19 cellular contexts compared by ENCODE assay signal in genomic region chr5:54705994-54706616, GRCh38.
DNase-seq lines count a peak whose midpoint lies in the region; ATAC-seq, FAIRE-seq and TF ChIP-seq lines count a peak whose summit lies in the region.
"Had no signal": no experiment of that assay in that cellular context is flagged by ENCODE, and none has a peak within 500 bp of the region (broad histone marks: within the 10 kb centered on the region; RNA-seq: fewer than 3 reads in every experiment).

No MANE protein-coding gene starts in this region.

- no peak for DNase-seq in CD14-positive monocyte (ENCODE audit: low spot score)
- peak; percentile 66 for DNase-seq in NOMO-1 treated with DMSO at 0.1 percent for 48 hours (lab: John Stamatoyannopoulos, UW; ENCODE audit: unreplicated experiment)
- no peak for DNase-seq in bronchial epithelial cell (ENCODE audit: low read depth)
- DNase-seq in natural killer cell = no peak
- no peak for DNase-seq in mesothelial cell of epicardium (ENCODE audit: low spot score in 2 of 2, unreplicated experiment in 2 of 2)
- DNase-seq in left ventricle myocardium inferior = no peak
- DNase-seq: CD4-positive, alpha-beta memory T cell; DMS153; GDM1; GOT3; NCI-H1417; NCI-H1930; NCI-H226; Peyer's patch had no signal

- no peaks in the 10 kb centered on the region for H3K9me3 Mint-ChIP-seq in CD14-positive monocyte
- no peaks in the 10 kb centered on the region for H3K9me3 Mint-ChIP-seq in natural killer cell
- no peaks in the 10 kb centered on the region for H3K9me3 Mint-ChIP-seq in mesothelial cell of epicardium
- H3K9me3 Mint-ChIP-seq: CD4-positive, alpha-beta memory T cell had no signal

- H3K4me3 ChIP-seq in bronchial epithelial cell (ENCODE audit: low read depth, low read length) = no peak overlapping the region
- H3K4me3 ChIP-seq in left ventricle myocardium inferior = no peak overlapping the region
- H3K4me3 ChIP-seq: K562, Peyer's patch had no signal

- peak; percentile 46 to 78 (median 78) for ATAC-seq in natural killer cell
- no peak for ATAC-seq in GM19351 (IDR thresholded peaks at IDR 0.05; ENCODE audit: unreplicated experiment)
- no peak for ATAC-seq in GM18498 (IDR thresholded peaks at IDR 0.05; ENCODE audit: unreplicated experiment)
- ATAC-seq: HCT116, K562 had no signal

- FAIRE-seq in bronchial epithelial cell (lab: Jason Lieb, UNC) = peak; percentile 28
- FAIRE-seq: GM19239, K562 had no signal

- H3K36me3 Mint-ChIP-seq in CD14-positive monocyte = no peaks in the 10 kb centered on the region
- no peaks in the 10 kb centered on the region for H3K36me3 Mint-ChIP-seq in natural killer cell
- H3K36me3 Mint-ChIP-seq in mesothelial cell of epicardium = no peaks in the 10 kb centered on the region
- H3K36me3 Mint-ChIP-seq: CD4-positive, alpha-beta memory T cell had no signal

- H3K36me3 ChIP-seq in bronchial epithelial cell (ENCODE audit: control insufficient read depth, insufficient read depth, low read length) (no peaks in the 10 kb centered on the region), left ventricle myocardium inferior (no peaks in the 10 kb centered on the region)
- H3K36me3 ChIP-seq: Peyer's patch had no signal

- H3K27me3 ChIP-seq in bronchial epithelial cell (ENCODE audit: control insufficient read depth, insufficient read depth, low read length) (no peaks in the 10 kb centered on the region), left ventricle myocardium inferior (ENCODE audit: low read depth) (no peaks in the 10 kb centered on the region)
- H3K27me3 ChIP-seq: Peyer's patch had no signal

- no peak for TF ChIP-seq CTCF in CD14-positive monocyte (IDR thresholded peaks at IDR 0.05)
- TF ChIP-seq CTCF in bronchial epithelial cell (IDR thresholded peaks at IDR 0.05; ENCODE audit: insufficient read depth, low read length, severe bottlenecking) = no peak
- no peak for TF ChIP-seq CTCF in natural killer cell (IDR thresholded peaks at IDR 0.05)
- no peak for TF ChIP-seq CTCF in mesothelial cell of epicardium (IDR thresholded peaks at IDR 0.05; ENCODE audit: unreplicated experiment)
- TF ChIP-seq CTCF in left ventricle myocardium inferior (IDR thresholded peaks at IDR 0.05; ENCODE audit: borderline replicate concordance) = no peak

- peaks cover 45% of the 10 kb centered on the region for H3K4me1 ChIP-seq in left ventricle myocardium inferior

- peaks cover 49% of the 10 kb centered on the region for H3K4me1 Mint-ChIP-seq in CD14-positive monocyte
- H3K4me1 Mint-ChIP-seq in natural killer cell = peaks cover 20 to 28% of the 10 kb centered on the region in 2 donors
- H3K4me1 Mint-ChIP-seq in mesothelial cell of epicardium = peaks cover 4% of the 10 kb centered on the region

- H3K4me3 Mint-ChIP-seq in CD14-positive monocyte (no peak overlapping the region), natural killer cell (peak overlapping the region; percentile 5), mesothelial cell of epicardium (no peak overlapping the region)
- H3K4me3 Mint-ChIP-seq: CD4-positive, alpha-beta memory T cell had no signal

- peaks cover 3% of the 10 kb centered on the region for H3K9me3 ChIP-seq in left ventricle myocardium inferior (replicated peaks)
- H3K9me3 ChIP-seq: Peyer's patch had no signal

- H3K27me3 Mint-ChIP-seq in CD14-positive monocyte (ENCODE audit: low read depth in 3 of 3) = peaks cover 0 to 2% (median 0%) of the 10 kb centered on the region in 3 donors
- peaks cover 0 to 4% of the 10 kb centered on the region in 2 donors for H3K27me3 Mint-ChIP-seq in natural killer cell (ENCODE audit: low read depth in 2 of 2)
- H3K27me3 Mint-ChIP-seq in mesothelial cell of epicardium (ENCODE audit: low read depth) = no peaks in the 10 kb centered on the region
- H3K27me3 Mint-ChIP-seq: CD4-positive, alpha-beta memory T cell had no signal

- H3K27ac Mint-ChIP-seq in CD14-positive monocyte (peak overlapping the region in 4 of 7 donors; percentile 31 to 67 (median 58)), natural killer cell (peak overlapping the region in 1 of 2 donors; percentile 11), mesothelial cell of epicardium (no peak overlapping the region)

- intact Hi-C loops in CD14-positive monocyte (cut with micrococcal nuclease) (no loop called here), natural killer cell (cut with micrococcal nuclease) (loop anchor here (10.0 kb wide), 1 partner anchor 829 kb away; the partner anchor contains the start of gene PLPP1), left ventricle myocardium inferior (cut with micrococcal nuclease) (no loop called here)

- no peak overlapping the region for H3K27ac ChIP-seq in left ventricle myocardium inferior (replicated peaks)
- H3K27ac ChIP-seq: Peyer's patch had no signal

Comparison
In these comparisons a context has a peak if more than half of its experiments do, and no peak if none do; other contexts are left out.
1. ATAC-seq: peak in natural killer cell (3 of 3); none in GM19351 (single experiment) and GM18498 (single experiment).